In the genomic region with DNA sequence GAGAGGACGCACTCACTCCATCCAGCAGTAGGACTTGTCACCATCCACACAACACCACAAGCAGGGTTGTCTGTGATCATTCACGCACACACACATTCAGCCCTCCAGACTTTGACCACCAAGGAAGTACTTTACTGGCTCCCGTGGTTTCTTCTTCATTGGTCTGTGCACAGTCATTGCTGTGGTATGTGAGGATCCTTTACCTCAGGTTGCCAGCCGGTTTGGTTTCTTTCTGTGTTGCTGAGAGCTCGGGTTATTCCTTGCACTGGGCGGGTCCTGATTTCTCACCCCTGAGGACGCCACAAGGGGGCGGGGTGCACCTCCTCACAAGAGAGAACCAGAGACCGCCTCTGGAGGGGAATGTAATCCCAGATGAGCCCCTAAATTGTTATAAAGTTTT, we compare ENCODE assay signal across 8 cellular contexts. TPM values are rescaled to one million over a fixed set of nuclear protein-coding genes. Genes with fewer than 3 reads are reported as not detected.
A peak's percentile ranks its signal among the peaks of the same experiment; 100 is the strongest.
DNase-seq lines count a peak whose midpoint lies in the region; ATAC-seq and TF ChIP-seq lines count a peak whose summit lies in the region.

No MANE protein-coding gene starts in this region.

- peak overlapping the region; percentile 87 to 95 (median 87); a peak in 6 of 7 replicates for H3K27ac Mint-ChIP-seq in H9

- no peak overlapping the region for H3K18ac ChIP-seq in H9 (ENCODE audit: insufficient read length, low read depth, low read length)

- H3K4me1 ChIP-seq in H9 (ENCODE audit: insufficient read depth, low read length), result no peaks in the 10 kb centered on the region; the same call in 1 of the 2 replicates

- H3K27ac ChIP-seq in H9 (ENCODE audit: insufficient read length, low read depth, low read length), result no peak overlapping the region

- TF ChIP-seq CTCF in H9 (conservative IDR thresholded peaks at IDR 0.05), result peak; percentile 71

- H3K27me3 Mint-ChIP-seq in H9 (ENCODE audit: low read depth), result no peaks in the 10 kb centered on the region

- peaks cover 5 to 11% (median 9%) of the 10 kb centered on the region in 3 experiments; a peak in 5 of 7 replicates for H3K36me3 Mint-ChIP-seq in H9 (ENCODE audit: insufficient read depth in 1 of 3, low read depth in 3 of 3)

- ATAC-seq in HG03025 (IDR thresholded peaks at IDR 0.05; ENCODE audit: low FRiP score, unreplicated experiment), result no peak
- no peak for ATAC-seq in GM21737 (IDR thresholded peaks at IDR 0.05; ENCODE audit: unreplicated experiment)

- no peaks in the 10 kb centered on the region for H3K27me3 ChIP-seq in H9 (ENCODE audit: insufficient read depth, low read length)

- no peak overlapping the region for H2BK15ac ChIP-seq in H9 (ENCODE audit: low read depth, low read length)

- peak overlapping the region; percentile 45 for H3K4me2 ChIP-seq in H9 (ENCODE audit: insufficient read depth, insufficient read length, low read length)

- no peak overlapping the region for H3K9ac ChIP-seq in H9 (ENCODE audit: extremely low read depth, insufficient read length, low read length)

- H3T11ph ChIP-seq in H9 (ENCODE audit: low read length), result no peak overlapping the region

- H2BK5ac ChIP-seq in H9 (ENCODE audit: insufficient read length, low read length), result no peak overlapping the region

- WGBS in H9 (ENCODE audit: extremely low coverage, insufficient read length, low lambda C conversion rate), result no CpG with 5 or more reads among the region's 9 CpGs

- H3K4me1 Mint-ChIP-seq in H9, result peaks cover 17 to 24% of the 10 kb centered on the region in 2 experiments

- H2BK12ac ChIP-seq in H9 (ENCODE audit: insufficient read length, low read depth, low read length), result no peak overlapping the region

- H3K9me3 Mint-ChIP-seq in H9, result peaks cover 9 to 10% of the 10 kb centered on the region in 2 experiments; a peak in 4 of 5 replicates

- H3K9me3 ChIP-seq in H9 (ENCODE audit: control insufficient read depth, low read depth, low read length), result no peaks in the 10 kb centered on the region

- no peak overlapping the region for H2BK120ac ChIP-seq in H9 (ENCODE audit: low read depth, low read length, poor library complexity, severe bottlenecking)

- peak; percentile 8 for DNase-seq in AG20443 (ENCODE audit: low spot score)
- DNase-seq in H9, result peak; percentile 89
- DNase-seq in T1000 (lab: John Stamatoyannopoulos, UW), result peak; percentile 3
- peak; percentile 84 for DNase-seq in iPS DF 19.7 (ENCODE audit: low read depth, low spot score)
- no peak for DNase-seq in NCI-H1105 (lab: John Stamatoyannopoulos, UW)
- DNase-seq in RKO (ENCODE audit: low spot score), result no peak

- H2AK5ac ChIP-seq in H9 (ENCODE audit: insufficient read length, low read length), result no peak overlapping the region

- H4K5ac ChIP-seq in H9 (ENCODE audit: insufficient read length, low read depth, low read length), result no peak overlapping the region

- H3K14ac ChIP-seq in H9 (ENCODE audit: insufficient read depth, low read length), result peak overlapping the region; percentile 78; the same call in 1 of the 2 replicates

- no peaks in the 10 kb centered on the region for H4K20me1 ChIP-seq in H9 (ENCODE audit: control insufficient read depth, insufficient read depth, insufficient read length)

- no peaks in the 10 kb centered on the region for H3K23me2 ChIP-seq in H9 (ENCODE audit: insufficient read length, low read depth, low read length, poor library complexity, severe bottlenecking)

- H3K23ac ChIP-seq in H9 (ENCODE audit: insufficient read length, low read depth, low read length), result no peak overlapping the region

- no peak overlapping the region for H2BK20ac ChIP-seq in H9 (ENCODE audit: low read depth, low read length, poor library complexity, severe bottlenecking)

- H3K56ac ChIP-seq in H9 (ENCODE audit: insufficient read length, low read depth, low read length), result no peak overlapping the region

- H4K8ac ChIP-seq in H9 (replicated peaks; ENCODE audit: insufficient read length, low read depth, low read length), result no peak overlapping the region

- H2AFZ ChIP-seq in H9 (ENCODE audit: low read length), result no peak overlapping the region

- H3K79me1 ChIP-seq in H9 (ENCODE audit: insufficient read depth, low read depth, low read length, poor library complexity, severe bottlenecking), result no peaks in the 10 kb centered on the region

- no peak overlapping the region for H3K4ac ChIP-seq in H9 (ENCODE audit: low read depth, low read length)

- H3K4me3 Mint-ChIP-seq in H9, result no peak overlapping the region; a peak in 1 of 5 replicates

- no peak overlapping the region for H4K91ac ChIP-seq in H9 (ENCODE audit: insufficient read length, low read depth, low read length)

- H3K79me2 ChIP-seq in H9 (ENCODE audit: insufficient read depth, low read length), result no peaks in the 10 kb centered on the region

RNA-seq across cellular contexts. Expression of a gene that starts 11.2 kb away (rescaled TPM):
- total RNA-seq in H9 (2021), result 6.1 and 7.1 TPM in 2 replicates

Comparison
In these comparisons a context has a peak if more than half of its experiments do, and no peak if none do; other contexts are left out.
1. DNase-seq: peak in AG20443 (single experiment), H9 (single experiment), T1000 (single experiment) and iPS DF 19.7 (single experiment); none in NCI-H1105 (single experiment) and RKO (single experiment).